In genomic region chrX:102745513-102746133, GRCh38 we compare ENCODE assay signal across 9 cellular contexts. TPM values are rescaled to one million over a fixed set of nuclear protein-coding genes. Genes with fewer than 3 reads are reported as not detected.
DNase-seq lines count a peak whose midpoint lies in the region; ATAC-seq lines count a peak whose summit lies in the region.
"Had no signal": no experiment of that assay in that cellular context is flagged by ENCODE, and none has a peak within 500 bp of the region (broad histone marks: within the 10 kb centered on the region; RNA-seq: fewer than 3 reads in every experiment).

No MANE protein-coding gene starts in this region.

- peaks cover 0 to 3% (median 0%) of the 10 kb centered on the region in 5 donors for H3K27me3 Mint-ChIP-seq in naive thymus-derived CD4-positive, alpha-beta T cell

- H3K36me3 Mint-ChIP-seq in naive thymus-derived CD4-positive, alpha-beta T cell: no peaks in the 10 kb centered on the region

- H3K4me1 Mint-ChIP-seq in naive thymus-derived CD4-positive, alpha-beta T cell: peaks cover 0 to 5% (median 0%) of the 10 kb centered on the region in 7 donors

- peak; percentile 37 for ATAC-seq in naive thymus-derived CD4-positive, alpha-beta T cell
- ATAC-seq in GM21390 (IDR thresholded peaks at IDR 0.05; ENCODE audit: unreplicated experiment) (no peak), GM21717 (IDR thresholded peaks at IDR 0.05; ENCODE audit: unreplicated experiment) (no peak)

- H3K79me2 ChIP-seq in ACC112 (ENCODE audit: control insufficient read depth, insufficient read depth, low read length, unreplicated experiment): peaks cover 2% of the 10 kb centered on the region

- CTCF ChIA-PET in naive thymus-derived CD4-positive, alpha-beta T cell (lab: Charles Lee): no interaction called here

- peak overlapping the region in 1 of 9 donors; percentile 37 for H3K27ac Mint-ChIP-seq in naive thymus-derived CD4-positive, alpha-beta T cell

- H3K9me3 Mint-ChIP-seq in naive thymus-derived CD4-positive, alpha-beta T cell: no peaks in the 10 kb centered on the region

- H3K9ac ChIP-seq in HUES64 (ENCODE audit: low read depth, low read length) (peak overlapping the region; percentile 78), duodenal mucosa (ENCODE audit: low read depth in 1 of 2, low read length in 2 of 2) (no peak overlapping the region)

- intact Hi-C loops in naive thymus-derived CD4-positive, alpha-beta T cell (cut with micrococcal nuclease): no loop called here

- peak in 6 of 9 donors; percentile 6 to 17 (median 11) for DNase-seq in naive thymus-derived CD4-positive, alpha-beta T cell
- no peak for DNase-seq in Kasumi-1 (lab: John Stamatoyannopoulos, UW)
- DNase-seq in GDM1 (lab: John Stamatoyannopoulos, UW): no peak

- 2% methylated on average over 35 of the region's 37 CpGs for WGBS in HUES64

- H2AFZ ChIP-seq in ACC112 (ENCODE audit: low read length, unreplicated experiment): peak overlapping the region; percentile 14

- H3K27me3 ChIP-seq in ACC112 (ENCODE audit: insufficient read depth, low read length): no peaks in the 10 kb centered on the region
- no peaks in the 10 kb centered on the region for H3K27me3 ChIP-seq in HUES64 (ENCODE audit: insufficient read depth, low read length)
- H3K27me3 ChIP-seq in duodenal mucosa (ENCODE audit: control insufficient read depth in 1 of 2, insufficient read depth in 2 of 2, low read length in 2 of 2): no peaks in the 10 kb centered on the region
- no peaks in the 10 kb centered on the region for H3K27me3 ChIP-seq in naive thymus-derived CD4-positive, alpha-beta T cell (ENCODE audit: control insufficient read depth in 2 of 2, insufficient read depth in 2 of 2, low read length in 2 of 2)

- no peaks in the 10 kb centered on the region for H3K36me3 ChIP-seq in ACC112 (ENCODE audit: insufficient read depth, low read length)
- H3K36me3 ChIP-seq in HUES64 (ENCODE audit: insufficient read depth, low read length): peaks cover 25% of the 10 kb centered on the region
- H3K36me3 ChIP-seq in duodenal mucosa (ENCODE audit: control insufficient read depth in 1 of 2, insufficient read depth in 2 of 2, low read length in 2 of 2): no peaks in the 10 kb centered on the region
- H3K36me3 ChIP-seq in naive thymus-derived CD4-positive, alpha-beta T cell (ENCODE audit: control insufficient read depth in 2 of 3, insufficient read depth in 3 of 3, low read length in 3 of 3): no peaks in the 10 kb centered on the region

- POLR2A ChIA-PET in naive thymus-derived CD4-positive, alpha-beta T cell (lab: Charles Lee): no interaction called here

- H3K4me3 ChIP-seq in ACC112 (ENCODE audit: low read depth, low read length): peak overlapping the region; percentile 78
- peak overlapping the region; percentile 87 for H3K4me3 ChIP-seq in HUES64 (ENCODE audit: low read length)
- H3K4me3 ChIP-seq in duodenal mucosa (ENCODE audit: low read depth in 1 of 2, low read length in 2 of 2): peak overlapping the region; percentile 55 to 61
- H3K4me3 ChIP-seq in naive thymus-derived CD4-positive, alpha-beta T cell (ENCODE audit: low read length): peak overlapping the region; percentile 43

- H3K4me1 ChIP-seq in ACC112 (ENCODE audit: control insufficient read depth, insufficient read depth, low read length, unreplicated experiment) (no peaks in the 10 kb centered on the region), HUES64 (ENCODE audit: insufficient read depth, low read length) (peaks cover 5% of the 10 kb centered on the region; the same call in 1 of the 2 replicates), duodenal mucosa (ENCODE audit: control insufficient read depth in 1 of 2, insufficient read depth in 2 of 2, low read length in 2 of 2) (no peaks in the 10 kb centered on the region)
- H3K4me1 ChIP-seq in naive thymus-derived CD4-positive, alpha-beta T cell (ENCODE audit: control insufficient read depth in 2 of 2, insufficient read depth in 2 of 2, low read length in 2 of 2): no peaks in the 10 kb centered on the region

- no peak overlapping the region for H3K27ac ChIP-seq in ACC112 (ENCODE audit: low read depth, low read length)
- H3K27ac ChIP-seq in HUES64 (ENCODE audit: low read depth, low read length): no peak overlapping the region
- H3K27ac ChIP-seq in duodenal mucosa (ENCODE audit: low read depth, low read length): no peak overlapping the region
- no peak overlapping the region for H3K27ac ChIP-seq in naive thymus-derived CD4-positive, alpha-beta T cell (ENCODE audit: low read depth, low read length)
- H3K27ac ChIP-seq: VCaP had no signal

- H3K4me3 Mint-ChIP-seq in naive thymus-derived CD4-positive, alpha-beta T cell: peak overlapping the region; percentile 82 to 91 (median 88)

- H3K9me3 ChIP-seq in HUES64 (ENCODE audit: insufficient read depth, low read depth, low read length) (no peaks in the 10 kb centered on the region), duodenal mucosa (ENCODE audit: control insufficient read depth in 1 of 2, low read length in 2 of 2) (no peaks in the 10 kb centered on the region)
- no peaks in the 10 kb centered on the region for H3K9me3 ChIP-seq in naive thymus-derived CD4-positive, alpha-beta T cell (ENCODE audit: control insufficient read depth in 2 of 3, low read length in 3 of 3)

RNA-seq across cellular contexts. Expression of gene GPRASP3, which starts 25.1 kb away (rescaled TPM):
- polyA plus RNA-seq in HUES64 (2013, experiment 1 of 2): 9.3 TPM
- 9.3 TPM for polyA plus RNA-seq in HUES64 (2013, experiment 2 of 2)
- total RNA-seq in naive thymus-derived CD4-positive, alpha-beta T cell: 1 to 10 TPM; 1.5 to 3.5 (median 1.9) TPM
- 1 to 10 TPM in 1 of 2 donors, under 1 TPM in 1; 0.39 to 1.4 TPM for polyA plus RNA-seq in naive thymus-derived CD4-positive, alpha-beta T cell

RNA-seq across cellular contexts. Expression of gene GPRASP2, which starts 33.4 kb away (rescaled TPM):
- polyA plus RNA-seq in HUES64 (2013, experiment 1 of 2): 10.3 TPM
- polyA plus RNA-seq in HUES64 (2013, experiment 2 of 2): 13.1 TPM
- total RNA-seq in naive thymus-derived CD4-positive, alpha-beta T cell: 1 to 10 TPM in 4 of 5 experiments, under 1 TPM in 1; 0.29 to 5.7 (median 2.1) TPM
- polyA plus RNA-seq in naive thymus-derived CD4-positive, alpha-beta T cell: 1 to 10 TPM; 4.4 to 9.3 TPM

Comparison
In these comparisons a context has a peak if more than half of its experiments do, and no peak if none do; other contexts are left out.
1. DNase-seq: peak in naive thymus-derived CD4-positive, alpha-beta T cell (6 of 9); none in Kasumi-1 (0 of 2) and GDM1 (single experiment).
2. Peak in every context shown above with its lines, with median percentiles within 50 percentile points of each other: H3K4me3 ChIP-seq.